ENCODE assay signal across 8 cellular contexts in genomic region chr16:11913425-11914079, GRCh38. TPM values are rescaled to one million over a fixed set of nuclear protein-coding genes. Genes with fewer than 3 reads are reported as not detected.
DNase-seq lines count a peak whose midpoint lies in the region; ATAC-seq and TF ChIP-seq lines count a peak whose summit lies in the region.

No MANE protein-coding gene starts in this region.

- peak overlapping the region; percentile 72 for H3K27ac ChIP-seq in CD4-positive, alpha-beta memory T cell (ENCODE audit: low read depth, low read length)
- H3K27ac ChIP-seq in muscle layer of colon (ENCODE audit: low read depth, low read length): peak overlapping the region; percentile 59

- peaks cover 39 to 65% (median 50%) of the 10 kb centered on the region in 4 donors for H3K4me1 Mint-ChIP-seq in CD4-positive, alpha-beta memory T cell
- H3K4me1 Mint-ChIP-seq in MCF 10A (ENCODE audit: insufficient read depth, unreplicated experiment): peaks cover 24% of the 10 kb centered on the region

- H3K9ac ChIP-seq in muscle layer of colon (ENCODE audit: low read length): peak overlapping the region; percentile 58

- no peaks in the 10 kb centered on the region for H3K9me3 ChIP-seq in CD4-positive, alpha-beta memory T cell (ENCODE audit: control insufficient read depth in 1 of 2, low read length in 2 of 2)
- no peaks in the 10 kb centered on the region for H3K9me3 ChIP-seq in muscle layer of colon (ENCODE audit: low read length)

- H3K4me1 ChIP-seq in CD4-positive, alpha-beta memory T cell (ENCODE audit: insufficient read depth, low read length): peaks cover 56% of the 10 kb centered on the region
- H3K4me1 ChIP-seq in muscle layer of colon (ENCODE audit: insufficient read depth, low read length): peaks cover 51% of the 10 kb centered on the region

- peaks cover 8 to 45% of the 10 kb centered on the region in 2 donors for H3K36me3 Mint-ChIP-seq in CD4-positive, alpha-beta memory T cell
- H3K36me3 Mint-ChIP-seq in MCF 10A (ENCODE audit: insufficient read depth, unreplicated experiment): no peaks in the 10 kb centered on the region

- no peak for ATAC-seq in GM19023 (IDR thresholded peaks at IDR 0.05; ENCODE audit: unreplicated experiment)
- no peak for ATAC-seq in omental fat pad (ENCODE audit: low FRiP score)

- H3K9me3 Mint-ChIP-seq in CD4-positive, alpha-beta memory T cell: peaks cover 0 to 3% (median 0%) of the 10 kb centered on the region in 8 donors
- no peaks in the 10 kb centered on the region for H3K9me3 Mint-ChIP-seq in MCF 10A (ENCODE audit: unreplicated experiment)

- TF ChIP-seq CTCF in MCF 10A (IDR thresholded peaks at IDR 0.05; ENCODE audit: unreplicated experiment) (no peak), omental fat pad (IDR thresholded peaks at IDR 0.05) (no peak)

- H3K4me3 ChIP-seq in CD4-positive, alpha-beta memory T cell (ENCODE audit: low read length in 2 of 2): peak overlapping the region; percentile 67 to 72
- H3K4me3 ChIP-seq in muscle layer of colon (ENCODE audit: low read depth in 1 of 2, low read length in 2 of 2): peak overlapping the region; percentile 39 to 76

- peak; percentile 71 to 86 (median 76) for DNase-seq in CD4-positive, alpha-beta memory T cell
- peak; percentile 44 for DNase-seq in MV-4-11 (lab: John Stamatoyannopoulos, UW)
- DNase-seq in MCF 10A (ENCODE audit: unreplicated experiment): peak; percentile 16
- no peak for DNase-seq in amygdala (lab: John Stamatoyannopoulos, UW)
- no peak for DNase-seq in omental fat pad (ENCODE audit: low spot score)
- no peak for DNase-seq in ureter (ENCODE audit: low spot score)

- CTCF ChIA-PET in CD4-positive, alpha-beta memory T cell (lab: Charles Lee; ENCODE audit: partially characterized antibody): interaction anchor here (0.9 to 1.0 kb wide), 2 partner anchors 47 to 506 kb away, joined by 3 read pairs; no protein-coding TSS in a partner anchor
- CTCF ChIA-PET in MCF 10A (lab: Yijun Ruan, JAX): interaction anchor here (0.9 kb wide), 2 partner anchors 42 to 62 kb away, joined by 3 to 4 read pairs; partner anchors contain the start of gene RSL1D1

- no peaks in the 10 kb centered on the region for H3K36me3 ChIP-seq in CD4-positive, alpha-beta memory T cell (ENCODE audit: insufficient read depth, low read length)
- no peaks in the 10 kb centered on the region for H3K36me3 ChIP-seq in muscle layer of colon (ENCODE audit: insufficient read depth, low read length)

- H3K27ac Mint-ChIP-seq in CD4-positive, alpha-beta memory T cell: peak overlapping the region; percentile 95 to 100 (median 97)
- H3K27ac Mint-ChIP-seq in MCF 10A (ENCODE audit: low read depth, unreplicated experiment): peak overlapping the region; percentile 70

- H3K27me3 Mint-ChIP-seq in CD4-positive, alpha-beta memory T cell: no peaks in the 10 kb centered on the region
- no peaks in the 10 kb centered on the region for H3K27me3 Mint-ChIP-seq in MCF 10A (ENCODE audit: insufficient read depth, unreplicated experiment)

- no peaks in the 10 kb centered on the region for H3K27me3 ChIP-seq in CD4-positive, alpha-beta memory T cell (ENCODE audit: insufficient read depth, low read length)
- no peaks in the 10 kb centered on the region for H3K27me3 ChIP-seq in muscle layer of colon (ENCODE audit: control insufficient read depth in 1 of 2, insufficient read depth in 2 of 2, low read length in 2 of 2)

- POLR2A ChIA-PET in CD4-positive, alpha-beta memory T cell (lab: Charles Lee; ENCODE audit: partially characterized antibody): interaction anchor here (1.1 to 3.9 kb wide), 4 partner anchors 13 to 171 kb away, joined by 5 to 21 read pairs (median 10); partner anchors contain the start of genes TXNDC11 and ZC3H7A
- POLR2A ChIA-PET in MCF 10A (lab: Yijun Ruan, JAX): interaction anchor here (0.7 to 5.4 kb wide), 19 partner anchors 10 to 890 kb away, joined by 3 to 43 read pairs (median 5); partner anchors contain the start of genes RSL1D1, SNX29, TXNDC11 and ZC3H7A

- H3K4me3 Mint-ChIP-seq in CD4-positive, alpha-beta memory T cell: peak overlapping the region; percentile 94 to 99 (median 96)
- H3K4me3 Mint-ChIP-seq in MCF 10A (ENCODE audit: unreplicated experiment): peak overlapping the region; percentile 88

- BruUV-seq in MCF 10A (replicated peaks; lab: Mats Ljungman, UMichigan): no TSS peak

- intact Hi-C loops in CD4-positive, alpha-beta memory T cell (cut with micrococcal nuclease): loop anchor here (2.0 to 10.0 kb wide), 6 partner anchors 13 to 659 kb away; partner anchors contain the start of genes SNX29, SOCS1, TXNDC11 and ZC3H7A
- intact Hi-C loops in MCF 10A (cut with micrococcal nuclease): loop anchor here (5.0 kb wide), 1 partner anchor 154 kb away; no protein-coding TSS in a partner anchor

RNA-seq across cellular contexts. Expression of gene GSPT1, which starts 2.2 kb away (rescaled TPM):
- 10 to 100 TPM; 97.9 to 99.5 TPM for total RNA-seq in CD4-positive, alpha-beta memory T cell
- polyA plus RNA-seq in CD4-positive, alpha-beta memory T cell: 100 to 1,000 TPM in 1 of 2 donors, 10 to 100 TPM in 1; 89.0 to 106 TPM
- total RNA-seq in MCF 10A (2022) (163 and 199 TPM in 2 replicates), omental fat pad (100 to 1,000 TPM in 1 of 4 donors, 10 to 100 TPM in 3; 61.8 to 178 (median 90.0) TPM), ureter (134 TPM)

RNA-seq across cellular contexts. Expression of gene NPIPB2, which starts 28.3 kb away (rescaled TPM):
- 10 to 100 TPM in 1 of 2 experiments, 1 to 10 TPM in 1; 9.0 to 16.0 TPM for total RNA-seq in CD4-positive, alpha-beta memory T cell
- 1 to 10 TPM in 1 of 2 donors, not detected in 1; 1.8 TPM for polyA plus RNA-seq in CD4-positive, alpha-beta memory T cell
- total RNA-seq in MCF 10A (2022) (17.2 and 17.4 TPM in 2 replicates), omental fat pad (10 to 100 TPM in 1 of 4 donors, 1 to 10 TPM in 3; 5.5 to 11.5 (median 8.2) TPM), ureter (32.2 TPM)

RNA-seq across cellular contexts. Expression of gene TNFRSF17, which starts 51.5 kb away (rescaled TPM):
- not detected for total RNA-seq in CD4-positive, alpha-beta memory T cell
- 1 to 10 TPM in 1 of 2 donors, not detected in 1; 3.0 TPM for polyA plus RNA-seq in CD4-positive, alpha-beta memory T cell
- total RNA-seq in MCF 10A (2022): not detected in 2 replicates
- 1 to 10 TPM in 1 of 4 donors, not detected in 3; 1.2 TPM for total RNA-seq in omental fat pad
- total RNA-seq in ureter: 2.2 TPM

Comparison
In these comparisons a context has a peak if more than half of its experiments do, and no peak if none do; other contexts are left out.
1. DNase-seq: peak in CD4-positive, alpha-beta memory T cell (5 of 5), MV-4-11 (single experiment) and MCF 10A (single experiment); none in amygdala (0 of 56), omental fat pad (single experiment) and ureter (single experiment).